26 cellular contexts compared by ENCODE assay signal in the genomic region with DNA sequence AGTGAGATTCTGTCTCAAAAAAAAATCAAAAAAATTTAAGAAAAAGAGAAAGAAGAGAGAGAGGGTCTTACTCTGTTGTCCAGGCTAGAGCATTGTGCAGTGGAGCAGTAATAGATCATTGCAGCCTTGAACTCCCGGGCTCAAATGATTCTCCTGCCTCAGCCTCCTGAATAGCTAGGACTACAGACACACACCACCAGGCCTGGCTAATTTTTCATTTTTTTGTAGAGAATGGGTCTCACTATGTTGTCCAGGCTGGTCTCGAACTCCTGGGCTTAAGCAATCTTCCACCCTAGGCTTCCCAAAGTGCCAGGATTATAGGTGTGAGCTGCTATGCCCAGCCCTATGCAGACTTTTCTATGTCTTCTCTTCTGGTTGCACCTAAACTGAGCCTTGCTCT. TPM values are rescaled to one million over a fixed set of nuclear protein-coding genes. Genes with fewer than 3 reads are reported as not detected.
"Had no signal": no experiment of that assay in that cellular context is flagged by ENCODE, and none has a peak within 500 bp of the region (broad histone marks: within the 10 kb centered on the region; RNA-seq: fewer than 3 reads in every experiment).

No MANE protein-coding gene starts in this region.

- H3K27ac Mint-ChIP-seq: activated B cell treated with CpG ODN at 0.5 μM for 24 hours; activated CD4-positive, alpha-beta T cell treated with anti-CD3 and anti-CD28 coated beads, Interleukin-2, amount 10 ng/mL, durations not matched to agents 24 days and 14 days; activated CD8-positive, alpha-beta memory T cell treated with anti-CD3 and anti-CD28 coated beads, Interleukin-2, amount 10 ng/mL, durations not matched to agents 7 days and 5 days; activated T-cell treated with anti-CD3 and anti-CD28 coated beads, Interleukin-2, amount 50 U/mL, for 24 hours; activated T-helper 1 cell treated with anti-CD3 and anti-CD28 coated beads, Interleukin-12 subunit alpha, Interleukin-12 subunit beta, Interleukin-2, Interleukin-4 antibody, amounts not matched to agents 30 ng/mL and 10 ng/mL and 1 ng/mL, durations not matched to agents 14 hours and 24 hours and 36 hours; T-helper 17 cell had no signal

- H3K9me3 ChIP-seq: breast epithelium, colonic mucosa had no signal

- H3K36me3 ChIP-seq: breast epithelium, colonic mucosa had no signal

- H3K27me3 ChIP-seq: breast epithelium, colonic mucosa had no signal

- H3K4me3 ChIP-seq: breast epithelium, colonic mucosa had no signal

- H3K4me3 Mint-ChIP-seq: activated B cell treated with CpG ODN at 0.5 μM for 24 hours; activated CD4-positive, alpha-beta T cell treated with anti-CD3 and anti-CD28 coated beads, Interleukin-2, amount 10 ng/mL, durations not matched to agents 24 days and 14 days; activated CD8-positive, alpha-beta memory T cell treated with anti-CD3 and anti-CD28 coated beads, Interleukin-2, amount 10 ng/mL, durations not matched to agents 7 days and 5 days; activated T-cell treated with anti-CD3 and anti-CD28 coated beads, Interleukin-2, amount 50 U/mL, for 24 hours; activated T-helper 1 cell treated with anti-CD3 and anti-CD28 coated beads, Interleukin-12 subunit alpha, Interleukin-12 subunit beta, Interleukin-2, Interleukin-4 antibody, amounts not matched to agents 30 ng/mL and 10 ng/mL and 1 ng/mL, durations not matched to agents 14 hours and 24 hours and 36 hours; T-helper 17 cell had no signal

- H3K9me3 Mint-ChIP-seq: activated B cell treated with CpG ODN at 0.5 μM for 24 hours; activated CD4-positive, alpha-beta T cell treated with anti-CD3 and anti-CD28 coated beads, Interleukin-2, amount 10 ng/mL, durations not matched to agents 24 days and 14 days; activated T-cell treated with anti-CD3 and anti-CD28 coated beads, Interleukin-2, amount 50 U/mL, for 24 hours; activated T-helper 1 cell treated with anti-CD3 and anti-CD28 coated beads, Interleukin-12 subunit alpha, Interleukin-12 subunit beta, Interleukin-2, Interleukin-4 antibody, amounts not matched to agents 30 ng/mL and 10 ng/mL and 1 ng/mL, durations not matched to agents 14 hours and 24 hours and 36 hours had no signal

- DNase-seq: activated B cell treated with CpG ODN at 0.5 μM for 24 hours; activated CD4-positive, alpha-beta T cell treated with anti-CD3 and anti-CD28 coated beads for 1 hour; activated CD4-positive, alpha-beta T cell treated with anti-CD3 and anti-CD28 coated beads, Interleukin-2, amount 10 ng/mL, durations not matched to agents 24 days and 14 days; activated CD4-positive, alpha-beta T cell treated with anti-CD3 and anti-CD28 coated beads, Interleukin-2, amount 50 U/mL, for 48 hours; activated CD8-positive, alpha-beta memory T cell treated with anti-CD3 and anti-CD28 coated beads, Interleukin-2, amount 10 ng/mL, durations not matched to agents 7 days and 5 days; activated effector memory CD4-positive, alpha-beta T cell treated with anti-CD3 and anti-CD28 coated beads, Interleukin-2, amount 50 U/mL, for 16 hours; activated naive CD4-positive, alpha-beta T cell treated with Interleukin-2 at 50 U/mL for 16 hours; activated T-cell treated with anti-CD3 and anti-CD28 coated beads, Interleukin-2, amount 50 U/mL, for 24 hours; aorta; caudate nucleus; colonic mucosa; NCI-H1092 treated with DMSO at 0.1 percent for 48 hours; NCI-H1417 treated with DMSO at 0.1 percent for 48 hours; NCI-H1694; NCI-H2029; NCI-H2107; NCI-H2171 treated with DMSO at 0.1 percent for 48 hours; NCI-H526 treated with DMSO at 0.1 percent for 48 hours; NCI-H82; SIG-M5; T-helper 17 cell; T-helper 9 cell had no signal

- H3K27me3 Mint-ChIP-seq: activated B cell treated with CpG ODN at 0.5 μM for 24 hours; activated CD4-positive, alpha-beta T cell treated with anti-CD3 and anti-CD28 coated beads, Interleukin-2, amount 10 ng/mL, durations not matched to agents 24 days and 14 days; activated CD8-positive, alpha-beta memory T cell treated with anti-CD3 and anti-CD28 coated beads, Interleukin-2, amount 10 ng/mL, durations not matched to agents 7 days and 5 days; activated T-cell treated with anti-CD3 and anti-CD28 coated beads, Interleukin-2, amount 50 U/mL, for 24 hours; T-helper 17 cell had no signal

- H3K4me1 ChIP-seq: breast epithelium, colonic mucosa had no signal

- ATAC-seq: activated CD8-positive, alpha-beta memory T cell treated with anti-CD3 and anti-CD28 coated beads, Interleukin-2, amount 10 ng/mL, durations not matched to agents 7 days and 5 days; T-helper 17 cell had no signal

- H3K4me1 Mint-ChIP-seq: activated B cell treated with CpG ODN at 0.5 μM for 24 hours had no signal

- H3K27ac ChIP-seq: breast epithelium, colonic mucosa had no signal

RNA-seq across cellular contexts. Expression of a gene that starts 41.2 kb away (rescaled TPM):
- total RNA-seq: activated CD4-positive, alpha-beta T cell treated with anti-CD3 and anti-CD28 coated beads, Interleukin-2, amount 10 ng/mL, durations not matched to agents 24 days and 14 days; activated T-helper 1 cell treated with anti-CD3 and anti-CD28 coated beads, Interleukin-12 subunit alpha, Interleukin-12 subunit beta, Interleukin-2, Interleukin-4 antibody, amounts not matched to agents 30 ng/mL and 10 ng/mL and 1 ng/mL, durations not matched to agents 14 hours and 24 hours and 36 hours; colonic mucosa; MCF 10A; NCI-H460; T-helper 17 cell had no signal
- polyA plus RNA-seq: aorta had no signal

RNA-seq across cellular contexts. Expression of a gene that starts 53.1 kb away (rescaled TPM):
- total RNA-seq: MCF 10A had no signal
